Comparison of ENCODE assay signal across 15 cellular contexts in genomic region chr17:72123496-72123963, GRCh38. TPM values are rescaled to one million over a fixed set of nuclear protein-coding genes. Genes with fewer than 3 reads are reported as not detected.
DNase-seq lines count a peak whose midpoint lies in the region; ATAC-seq and TF ChIP-seq lines count a peak whose summit lies in the region.
"Had no signal": no experiment of that assay in that cellular context is flagged by ENCODE, and none has a peak within 500 bp of the region (broad histone marks: within the 10 kb centered on the region; RNA-seq: fewer than 3 reads in every experiment).

No MANE protein-coding gene starts in this region.

- H4K20me1 ChIP-seq in osteoblast (ENCODE audit: insufficient read depth, low read length), result no peaks in the 10 kb centered on the region
- H4K20me1 ChIP-seq: BLaER1 treated with 17β-estradiol and CSF1 and Interleukin-3, amounts not matched to agents 10 nM and 100 nM had no signal

- no peaks in the 10 kb centered on the region for H3K9me3 Mint-ChIP-seq in Calu3 (ENCODE audit: low read depth, unreplicated experiment)

- H3K27me3 Mint-ChIP-seq in Calu3 (ENCODE audit: unreplicated experiment), result peaks cover 47% of the 10 kb centered on the region

- peak overlapping the region; percentile 98 for H3K4me2 ChIP-seq in osteoblast (ENCODE audit: insufficient read depth, low read length)
- H3K4me2 ChIP-seq: BLaER1 treated with 17β-estradiol and CSF1 and Interleukin-3, amounts not matched to agents 10 nM and 100 nM had no signal

- CTCF ChIA-PET in Calu3 (lab: Charles Lee), result interaction anchor here (0.6 to 0.7 kb wide), 3 partner anchors 234 to 604 kb away, joined by 4 to 6 read pairs (median 5); no protein-coding TSS in a partner anchor

- H3K4me1 ChIP-seq in osteoblast (ENCODE audit: insufficient read depth, low read length), result peaks cover 47% of the 10 kb centered on the region

- H2AFZ ChIP-seq in osteoblast (ENCODE audit: low read length), result no peak overlapping the region

- H3K9me3 ChIP-seq in osteoblast (ENCODE audit: low read depth, low read length), result no peaks in the 10 kb centered on the region
- H3K9me3 ChIP-seq: sigmoid colon had no signal

- H3K79me2 ChIP-seq in osteoblast (ENCODE audit: insufficient read depth, low read length), result peaks cover 28% of the 10 kb centered on the region

- H3K4me3 ChIP-seq in WI38 (ENCODE audit: low read depth, low read length) (peak overlapping the region; percentile 92), fibroblast of pulmonary artery (replicated peaks; ENCODE audit: low read depth, low read length) (peak overlapping the region; percentile 93), osteoblast (ENCODE audit: insufficient read depth, low read length) (peak overlapping the region; percentile 95)
- H3K4me3 ChIP-seq: BLaER1 treated with 17β-estradiol and CSF1 and Interleukin-3, amounts not matched to agents 10 nM and 100 nM had no signal

- TF ChIP-seq CTCF in Calu3 (IDR thresholded peaks at IDR 0.05; ENCODE audit: unreplicated experiment) (no peak), WI38 (IDR thresholded peaks at IDR 0.05; ENCODE audit: low read depth, low read length) (no peak), fibroblast of pulmonary artery (IDR thresholded peaks at IDR 0.05; ENCODE audit: low read length, missing control alignments) (no peak), osteoblast (IDR thresholded peaks at IDR 0.05; ENCODE audit: extremely low read depth, low read depth, low read length) (no peak)

- BruUV-seq in Calu3 (replicated peaks; lab: Mats Ljungman, UMichigan), result no TSS peak

- H3K4me1 Mint-ChIP-seq in Calu3 (ENCODE audit: low read depth, unreplicated experiment), result peaks cover 37% of the 10 kb centered on the region

- peak overlapping the region; percentile 90 for H3K4me3 Mint-ChIP-seq in Calu3 (ENCODE audit: low read depth, unreplicated experiment)

- no peak overlapping the region for H3K27ac ChIP-seq in osteoblast (ENCODE audit: low read depth, low read length)
- H3K27ac ChIP-seq: BLaER1 treated with 17β-estradiol and CSF1 and Interleukin-3, amounts not matched to agents 10 nM and 100 nM; WERI-Rb-1 had no signal

- peak overlapping the region; percentile 97 for H3K27ac Mint-ChIP-seq in Calu3 (ENCODE audit: unreplicated experiment)
- H3K27ac Mint-ChIP-seq: stimulated activated memory B cell treated with anti-CD40 and anti-IgM and Interleukin-4, amounts not matched to agents 10 μg/mL and 1 μg/mL and 100 μg/mL, for 72 hours had no signal

- intact Hi-C loops in Calu3 (cut with micrococcal nuclease; ENCODE audit: unreplicated experiment), result no loop called here

- peaks cover 12% of the 10 kb centered on the region for H3K36me3 ChIP-seq in osteoblast (ENCODE audit: insufficient read depth, low read length)
- H3K36me3 ChIP-seq: BLaER1 treated with 17β-estradiol and CSF1 and Interleukin-3, amounts not matched to agents 10 nM and 100 nM; sigmoid colon; WERI-Rb-1 had no signal

- H3K27me3 ChIP-seq in osteoblast (ENCODE audit: insufficient read depth, low read length), result peaks cover 12% of the 10 kb centered on the region

- no peak for ATAC-seq in HG03439 (IDR thresholded peaks at IDR 0.05; ENCODE audit: unreplicated experiment)
- ATAC-seq in GM19463 (IDR thresholded peaks at IDR 0.05; ENCODE audit: unreplicated experiment), result no peak
- ATAC-seq: stimulated activated memory B cell treated with anti-CD40 and anti-IgM and Interleukin-4, amounts not matched to agents 10 μg/mL and 1 μg/mL and 100 μg/mL, for 72 hours had no signal

- peaks cover 90% of the 10 kb centered on the region for H3K36me3 Mint-ChIP-seq in Calu3 (ENCODE audit: insufficient read depth, unreplicated experiment)

- peak; percentile 71 for DNase-seq in Calu3
- DNase-seq in fibroblast of pulmonary artery (ENCODE audit: low read depth), result no peak
- no peak for DNase-seq in osteoblast (ENCODE audit: insufficient read length, low spot score, missing footprints)
- no peak for DNase-seq in NCI-H2107 (lab: John Stamatoyannopoulos, UW)
- DNase-seq in stimulated activated naive CD4-positive, alpha-beta T cell (lab: John Stamatoyannopoulos, UW), result no peak
- DNase-seq: activated effector memory CD4-positive, alpha-beta T cell treated with anti-CD3 and anti-CD28 coated beads, Interleukin-2, amount 50 U/mL, for 16 hours; kidney glomerular epithelial cell; NCI-H2029; sigmoid colon; WERI-Rb-1 had no signal

RNA-seq across cellular contexts. Expression of gene SOX9, which starts 2.7 kb away (rescaled TPM):
- total RNA-seq in Calu3 (2022) (173 and 210 TPM in 2 replicates), osteoblast (6.5 and 8.3 TPM in 2 replicates)

Comparison
In these comparisons a context has a peak if more than half of its experiments do, and no peak if none do; other contexts are left out.
1. RNA of gene SOX9, which starts 2.7 kb away (total RNA-seq): 173 to 210 TPM in Calu3; 6.5 to 8.3 TPM in osteoblast; every median in the first group is over 10 times any median in the second.
2. Peak in every context shown above with its lines, with median percentiles within 50 percentile points of each other: H3K4me3 ChIP-seq.